In genomic region chr3:46097691-46098241, GRCh38 we compare ENCODE assay signal across 8 cellular contexts.
DNase-seq lines count a peak whose midpoint lies in the region; ATAC-seq and TF ChIP-seq lines count a peak whose summit lies in the region.

No MANE protein-coding gene starts in this region.

- H3K9me3 ChIP-seq in SJCRH30 (replicated peaks), result no peaks in the 10 kb centered on the region

- H3K36me3 ChIP-seq in SJCRH30, result no peaks in the 10 kb centered on the region

- peak; percentile 51 for DNase-seq in EL
- DNase-seq in fibroblast of pulmonary artery (ENCODE audit: low read depth), result peak; percentile 57
- DNase-seq in stimulated activated CD4-positive, alpha-beta T cell treated with anti-CD3 and anti-CD28 coated beads, TNF-alpha, amount 100 ng/mL, for 48 hours (ENCODE audit: low read depth in 3 of 3), result peak in 2 of 3 donors; percentile 22 to 40
- DNase-seq in SJCRH30, result no peak
- DNase-seq in type B pancreatic cell (ENCODE audit: extremely low spot score, unreplicated experiment), result no peak

- no peaks in the 10 kb centered on the region for H3K27me3 ChIP-seq in SJCRH30

- H3K4me1 ChIP-seq in SJCRH30, result no peaks in the 10 kb centered on the region

- H3K27me3 Mint-ChIP-seq in T-helper 1 cell treated with Interleukin-12 subunit alpha and Interleukin-12 subunit beta and Interleukin-4 antibody, amounts not matched to agents 30 μg/mL and 1 μg/mL, for 36 hours (ENCODE audit: low read depth), result no peaks in the 10 kb centered on the region
- no peaks in the 10 kb centered on the region for H3K27me3 Mint-ChIP-seq in type B pancreatic cell

- peak; percentile 24 for ATAC-seq in HG02642 (IDR thresholded peaks at IDR 0.05; ENCODE audit: poor library complexity, unreplicated experiment)
- ATAC-seq in HG03439 (IDR thresholded peaks at IDR 0.05; ENCODE audit: unreplicated experiment), result no peak

- H3K4me1 Mint-ChIP-seq in T-helper 1 cell treated with Interleukin-12 subunit alpha and Interleukin-12 subunit beta and Interleukin-4 antibody, amounts not matched to agents 30 μg/mL and 1 μg/mL, for 36 hours (ENCODE audit: low read depth), result peaks cover 65% of the 10 kb centered on the region
- no peaks in the 10 kb centered on the region for H3K4me1 Mint-ChIP-seq in type B pancreatic cell (ENCODE audit: unreplicated experiment)

- peak overlapping the region; percentile 60 for H3K4me3 Mint-ChIP-seq in T-helper 1 cell treated with Interleukin-12 subunit alpha and Interleukin-12 subunit beta and Interleukin-4 antibody, amounts not matched to agents 30 μg/mL and 1 μg/mL, for 36 hours
- no peak overlapping the region for H3K4me3 Mint-ChIP-seq in type B pancreatic cell

- peaks cover 45% of the 10 kb centered on the region for H3K36me3 Mint-ChIP-seq in T-helper 1 cell treated with Interleukin-12 subunit alpha and Interleukin-12 subunit beta and Interleukin-4 antibody, amounts not matched to agents 30 μg/mL and 1 μg/mL, for 36 hours (ENCODE audit: low read depth)
- no peaks in the 10 kb centered on the region for H3K36me3 Mint-ChIP-seq in type B pancreatic cell

- H3K27ac ChIP-seq in SJCRH30, result no peak overlapping the region

- H3K27ac Mint-ChIP-seq in T-helper 1 cell treated with Interleukin-12 subunit alpha and Interleukin-12 subunit beta and Interleukin-4 antibody, amounts not matched to agents 30 μg/mL and 1 μg/mL, for 36 hours, result peak overlapping the region; percentile 96
- H3K27ac Mint-ChIP-seq in type B pancreatic cell, result no peak overlapping the region

- no peak for TF ChIP-seq CTCF in fibroblast of pulmonary artery (IDR thresholded peaks at IDR 0.05; ENCODE audit: low read length, missing control alignments)
- TF ChIP-seq CTCF in type B pancreatic cell (conservative IDR thresholded peaks at IDR 0.05), result no peak

- H3K4me3 ChIP-seq in fibroblast of pulmonary artery (replicated peaks; ENCODE audit: low read depth, low read length) (no peak overlapping the region), SJCRH30 (no peak overlapping the region)

- H3K9me3 Mint-ChIP-seq in T-helper 1 cell treated with Interleukin-12 subunit alpha and Interleukin-12 subunit beta and Interleukin-4 antibody, amounts not matched to agents 30 μg/mL and 1 μg/mL, for 36 hours, result peaks cover 20% of the 10 kb centered on the region
- peaks cover 3% of the 10 kb centered on the region for H3K9me3 Mint-ChIP-seq in type B pancreatic cell

Comparison
In these comparisons a context has a peak if more than half of its experiments do, and no peak if none do; other contexts are left out.
1. DNase-seq: peak in EL (single experiment), fibroblast of pulmonary artery (single experiment) and stimulated activated CD4-positive, alpha-beta T cell treated with anti-CD3 and anti-CD28 coated beads, TNF-alpha, amount 100 ng/mL, for 48 hours (2 of 3); none in SJCRH30 (0 of 2) and type B pancreatic cell (single experiment).